Comparison of ENCODE assay signal across 17 cellular contexts in genomic region chr1:178739285-178740045, GRCh38. TPM values are rescaled to one million over a fixed set of nuclear protein-coding genes. Genes with fewer than 3 reads are reported as not detected.
DNase-seq lines count a peak whose midpoint lies in the region; ATAC-seq and TF ChIP-seq lines count a peak whose summit lies in the region.
"Had no signal": no experiment of that assay in that cellular context is flagged by ENCODE, and none has a peak within 500 bp of the region (broad histone marks: within the 10 kb centered on the region; RNA-seq: fewer than 3 reads in every experiment).

No MANE protein-coding gene starts in this region.

- no peak overlapping the region for H3K9ac ChIP-seq in Karpas-422 (ENCODE audit: low read length)

- in situ Hi-C loops in astrocyte of the spinal cord (cut with HindIII; ENCODE audit: low sequenced_read_pairs), result no loop called here

- CTCF ChIA-PET in BJ (lab: Yijun Ruan, JAX), result interaction anchor here (1.0 kb wide), 1 partner anchor 83 kb away, joined by 3 read pairs; no protein-coding TSS in a partner anchor

- H3K79me2 ChIP-seq in Karpas-422 (ENCODE audit: low read length), result peaks cover 98% of the 10 kb centered on the region

- H3K4me3 ChIP-seq in BJ (ENCODE audit: low read depth, low read length), result no peak overlapping the region
- H3K4me3 ChIP-seq in Karpas-422 (ENCODE audit: low read length), result no peak overlapping the region
- no peak overlapping the region for H3K4me3 ChIP-seq in astrocyte of the spinal cord (ENCODE audit: low read depth, low read length)
- H3K4me3 ChIP-seq: esophagus muscularis mucosa had no signal

- H3K9me3 ChIP-seq in Karpas-422 (ENCODE audit: low read length), result no peaks in the 10 kb centered on the region
- H3K9me3 ChIP-seq: Caco-2 had no signal

- peaks cover 1% of the 10 kb centered on the region; the same call in 1 of the 2 replicates for H3K36me3 ChIP-seq in BJ (ENCODE audit: control insufficient read depth, insufficient read depth, low read length)
- H3K36me3 ChIP-seq in Karpas-422 (ENCODE audit: insufficient read depth, low read length), result peaks cover 87% of the 10 kb centered on the region

- no peak for TF ChIP-seq CTCF in BJ (IDR thresholded peaks at IDR 0.05; ENCODE audit: insufficient read depth, low read depth, low read length)
- TF ChIP-seq CTCF in astrocyte of the spinal cord (IDR thresholded peaks at IDR 0.05; ENCODE audit: low read depth, low read length), result no peak
- no peak for TF ChIP-seq CTCF in foreskin keratinocyte (conservative IDR thresholded peaks at IDR 0.05)

- DNase-seq in BJ (ENCODE audit: low read depth) (peak; percentile 20), Karpas-422 (no peak), astrocyte of the spinal cord (ENCODE audit: low read depth, low spot score) (peak; percentile 22), foreskin keratinocyte (peak in 1 of 2 donors; percentile 51), NCI-H1436 (lab: John Stamatoyannopoulos, UW) (no peak), NCI-H187 treated with DMSO at 0.1 percent for 48 hours (lab: John Stamatoyannopoulos, UW) (no peak), NCI-H69 (lab: John Stamatoyannopoulos, UW) (no peak)
- DNase-seq: Caco-2; GF-D8; KG1; NCI-H510A; OCI-M1; retina; stimulated activated CD4-positive, alpha-beta T cell treated with anti-CD3 and anti-CD28 coated beads, Interleukin-1b, Interleukin-23, amount 100 ng/mL, for 48 hours; T-cell had no signal

- no peak overlapping the region for H2AFZ ChIP-seq in Karpas-422 (ENCODE audit: low read length)

- no peaks in the 10 kb centered on the region for H3K9me2 ChIP-seq in Karpas-422 (replicated peaks; ENCODE audit: insufficient read depth, low read length)

- H3K4me2 ChIP-seq in Karpas-422 (ENCODE audit: low read depth, low read length, poor library complexity, severe bottlenecking), result no peak overlapping the region

- no peaks in the 10 kb centered on the region for H4K20me1 ChIP-seq in Karpas-422 (ENCODE audit: insufficient read depth, low read depth, low read length)

- POLR2A ChIA-PET in BJ (lab: Charles Lee), result no interaction called here

- peak; percentile 37 for ATAC-seq in foreskin keratinocyte
- no peak for ATAC-seq in GM21390 (IDR thresholded peaks at IDR 0.05; ENCODE audit: unreplicated experiment)
- ATAC-seq: T-cell had no signal

- H3K27me3 ChIP-seq in BJ (ENCODE audit: control insufficient read depth, insufficient read depth, low read length), result no peaks in the 10 kb centered on the region
- H3K27me3 ChIP-seq in Karpas-422 (ENCODE audit: low read length), result no peaks in the 10 kb centered on the region
- H3K27me3 ChIP-seq in foreskin keratinocyte, result no peaks in the 10 kb centered on the region
- H3K27me3 ChIP-seq: esophagus muscularis mucosa had no signal

- H3K4me1 ChIP-seq in Karpas-422 (ENCODE audit: low read length) (peaks cover 2% of the 10 kb centered on the region; the same call in 1 of the 2 replicates), foreskin keratinocyte (no peaks in the 10 kb centered on the region)
- H3K4me1 ChIP-seq: Caco-2 had no signal

- H3K27ac ChIP-seq in Karpas-422 (ENCODE audit: low read length) (0 out of 2 replicates have a peak overlapping the region, but pooled peaks have one; percentile 2), foreskin keratinocyte (no peak overlapping the region)
- H3K27ac ChIP-seq: esophagus muscularis mucosa had no signal

RNA-seq across cellular contexts. Expression of gene RALGPS2, which starts 14.4 kb away (rescaled TPM):
- polyA plus RNA-seq in BJ (2011; rRNA removed) (27.7 and 40.9 TPM in 2 replicates), foreskin keratinocyte (2.8 and 3.1 TPM in 2 replicates)
- polyA minus RNA-seq in BJ (2011; rRNA and poly(A)+ RNA removed), result 19.7 and 38.0 TPM in 2 replicates
- total RNA-seq in Karpas-422 (2014; rRNA removed; shearing (Covaris generic); ENCODE audit: low replicate concordance), result 151 and 238 TPM in 2 replicates
- 13.0 and 15.4 TPM in 2 replicates for total RNA-seq in foreskin keratinocyte

Comparison
In these comparisons a context has a peak if more than half of its experiments do, and no peak if none do; other contexts are left out.
1. DNase-seq: peak in BJ (single experiment) and astrocyte of the spinal cord (single experiment); none in Karpas-422 (single experiment), NCI-H1436 (single experiment), NCI-H187 treated with DMSO at 0.1 percent for 48 hours (single experiment) and NCI-H69 (single experiment).